Comparison of ENCODE assay signal across 12 cellular contexts in genomic region chr1:199685369-199685768, GRCh38.
DNase-seq lines count a peak whose midpoint lies in the region; ATAC-seq, FAIRE-seq and TF ChIP-seq lines count a peak whose summit lies in the region.
"Had no signal": no experiment of that assay in that cellular context is flagged by ENCODE, and none has a peak within 500 bp of the region (broad histone marks: within the 10 kb centered on the region; RNA-seq: fewer than 3 reads in every experiment).

No MANE protein-coding gene starts in this region.

- H3K9me2 ChIP-seq in PC-3 (replicated peaks; ENCODE audit: low read length) (no peaks in the 10 kb centered on the region), GM23338 (ENCODE audit: insufficient read depth) (no peaks in the 10 kb centered on the region)

- no peaks in the 10 kb centered on the region for H3K27me3 ChIP-seq in PC-3 (ENCODE audit: low read length)
- no peaks in the 10 kb centered on the region for H3K27me3 ChIP-seq in GM23338 (ENCODE audit: insufficient read depth)

- H3K4me2 ChIP-seq in PC-3 (ENCODE audit: low read length) (peak overlapping the region; percentile 9; the same call in 1 of the 2 replicates), GM23338 (no peak overlapping the region)

- H3K4me1 ChIP-seq in PC-3 (ENCODE audit: insufficient read depth, low read length): peaks cover 13% of the 10 kb centered on the region
- H3K4me1 ChIP-seq in kidney (ENCODE audit: control insufficient read depth in 1 of 2, insufficient read depth in 1 of 2, low read depth in 1 of 2, low read length in 2 of 2): no peaks in the 10 kb centered on the region
- peaks cover 22% of the 10 kb centered on the region for H3K4me1 ChIP-seq in GM23338 (ENCODE audit: insufficient read depth)

- TF ChIP-seq CTCF in PC-3 (conservative IDR thresholded peaks at IDR 0.05; ENCODE audit: low read depth, low read length) (no peak), omental fat pad (IDR thresholded peaks at IDR 0.05) (no peak), kidney (IDR thresholded peaks at IDR 0.05; ENCODE audit: borderline replicate concordance, extremely low read depth, insufficient read depth) (no peak), GM23338 (conservative IDR thresholded peaks at IDR 0.05; ENCODE audit: low read depth in 2 of 2) (no peak)

- intact Hi-C loops in PC-3 (cut with micrococcal nuclease): loop anchor here (5.0 to 10.0 kb wide), 3 partner anchors 259 to 719 kb away; partner anchors contain the start of gene NR5A2
- intact Hi-C loops in kidney (cut with DNase I): loop anchor here (10.0 kb wide), 1 partner anchor 809 kb away; no protein-coding TSS in a partner anchor

- peak; percentile 69 for ATAC-seq in PC-3
- ATAC-seq in esophagus mucosa: peak; percentile 57
- peak; percentile 73 for ATAC-seq in omental fat pad (ENCODE audit: low FRiP score)
- ATAC-seq in GM23338: no peak

- POLR2A ChIA-PET in PC-3 (lab: Charles Lee; ENCODE audit: unreplicated experiment): no interaction called here

- H3K27me3 Mint-ChIP-seq in GM23338 (ENCODE audit: insufficient read depth, low read depth, poor library complexity): no peaks in the 10 kb centered on the region
- peaks cover 0 to 7% (median 3%) of the 10 kb centered on the region in 3 donors for H3K27me3 Mint-ChIP-seq in immature natural killer cell (ENCODE audit: low read depth in 3 of 3)

- BruUV-seq in PC-3 (replicated peaks; lab: Mats Ljungman, UMichigan): no TSS peak

- CTCF ChIA-PET in PC-3 (lab: Charles Lee): interaction anchor here (0.6 to 2.1 kb wide), 5 partner anchors 224 to 824 kb away, joined by 3 to 11 read pairs (median 5); no protein-coding TSS in a partner anchor

- H3K4me3 Mint-ChIP-seq in GM23338 (no peak overlapping the region), immature natural killer cell (no peak overlapping the region)
- H3K4me3 Mint-ChIP-seq: brain; CD8-positive, alpha-beta T cell; H9 had no signal

- H3K4me1 Mint-ChIP-seq in GM23338 (peaks cover 33% of the 10 kb centered on the region), immature natural killer cell (no peaks in the 10 kb centered on the region)

- in situ Hi-C loops in KBM-7 (cut with MboI; ENCODE audit: low pct_unique_long_range_greater_than_20kb, low sequenced_read_pairs): loop anchor here (25.0 kb wide), 2 partner anchors 602 to 802 kb away; no protein-coding TSS in a partner anchor

- H3K4me3 ChIP-seq in PC-3 (ENCODE audit: low read length): no peak overlapping the region
- no peak overlapping the region for H3K4me3 ChIP-seq in kidney (ENCODE audit: low read length in 2 of 2)
- H3K4me3 ChIP-seq in GM23338: no peak overlapping the region

- H3K27ac Mint-ChIP-seq in GM23338 (no peak overlapping the region), immature natural killer cell (no peak overlapping the region)
- H3K27ac Mint-ChIP-seq: brain; CD8-positive, alpha-beta T cell; H9 had no signal

- H2AFZ ChIP-seq in PC-3 (ENCODE audit: low read length) (no peak overlapping the region), GM23338 (no peak overlapping the region)

- H3K9me3 ChIP-seq in PC-3 (ENCODE audit: low read length): no peaks in the 10 kb centered on the region
- no peaks in the 10 kb centered on the region for H3K9me3 ChIP-seq in kidney (ENCODE audit: control insufficient read depth in 1 of 2, low read length in 2 of 2)

- no peaks in the 10 kb centered on the region for H3K79me2 ChIP-seq in PC-3 (ENCODE audit: low read length)
- no peaks in the 10 kb centered on the region for H3K79me2 ChIP-seq in GM23338 (replicated peaks; ENCODE audit: insufficient read depth)

- no peak overlapping the region for H3K27ac ChIP-seq in PC-3 (ENCODE audit: low read length)
- H3K27ac ChIP-seq in kidney (ENCODE audit: low read depth in 2 of 2, low read length in 2 of 2): no peak overlapping the region
- no peak overlapping the region for H3K27ac ChIP-seq in GM23338 (ENCODE audit: low read depth)

- no peak overlapping the region for H3K9ac ChIP-seq in PC-3 (ENCODE audit: low read length)
- H3K9ac ChIP-seq in kidney (ENCODE audit: low read length in 2 of 2): no peak overlapping the region

- H3K36me3 Mint-ChIP-seq in GM23338 (ENCODE audit: low read depth) (no peaks in the 10 kb centered on the region), immature natural killer cell (no peaks in the 10 kb centered on the region)
- H3K36me3 Mint-ChIP-seq: brain; CD8-positive, alpha-beta T cell had no signal

- H3K9me3 Mint-ChIP-seq in GM23338: no peaks in the 10 kb centered on the region
- no peaks in the 10 kb centered on the region for H3K9me3 Mint-ChIP-seq in immature natural killer cell
- H3K9me3 Mint-ChIP-seq: brain; CD8-positive, alpha-beta T cell; H9 had no signal

- H3K36me3 ChIP-seq in PC-3 (ENCODE audit: low read depth, low read length): no peaks in the 10 kb centered on the region
- no peaks in the 10 kb centered on the region for H3K36me3 ChIP-seq in kidney (ENCODE audit: control insufficient read depth in 1 of 2, insufficient read depth in 2 of 2, low read length in 2 of 2)
- H3K36me3 ChIP-seq in GM23338 (ENCODE audit: insufficient read depth): no peaks in the 10 kb centered on the region

- no peaks in the 10 kb centered on the region for H4K20me1 ChIP-seq in PC-3 (ENCODE audit: low read length)
- no peaks in the 10 kb centered on the region for H4K20me1 ChIP-seq in GM23338 (replicated peaks; ENCODE audit: insufficient read depth)

- DNase-seq in Daoy (ENCODE audit: low read depth) (peak; percentile 55), PC-3 (peak; percentile 61), omental fat pad (ENCODE audit: low spot score) (no peak), KBM-7 (no peak), kidney (no peak), GM23338 (ENCODE audit: low spot score) (no peak), immature natural killer cell (no peak)
- DNase-seq: activated T-cell treated with anti-CD3 and anti-CD28 coated beads for 4 hours, H9 had no signal

- no peak for FAIRE-seq in kidney (lab: Jason Lieb, UNC)

- H3F3A ChIP-seq in PC-3 (ENCODE audit: low read length, unreplicated experiment) (no peaks in the 10 kb centered on the region), GM23338 (replicated peaks; ENCODE audit: low read depth) (no peaks in the 10 kb centered on the region)

TF ChIP-seq in GM23338, 12 proteins besides CTCF, POLR2A, EP300 and RAD21:
- no peak for TF ChIP-seq JUNB (IDR thresholded peaks at IDR 0.05; ENCODE audit: unreplicated experiment)
- no peak for TF ChIP-seq CREB1 (CRISPR knock-in tag; IDR thresholded peaks at IDR 0.05; ENCODE audit: low read depth)
- no peak for TF ChIP-seq NANOG (IDR thresholded peaks at IDR 0.05; ENCODE audit: borderline replicate concordance)
- TF ChIP-seq STAT1 (IDR thresholded peaks at IDR 0.05; ENCODE audit: unreplicated experiment): no peak
- no peak for TF ChIP-seq ZNF331 (CRISPR knock-in tag; IDR thresholded peaks at IDR 0.05; ENCODE audit: low read depth)

Comparison
In these comparisons a context has a peak if more than half of its experiments do, and no peak if none do; other contexts are left out.
1. DNase-seq: peak in Daoy (single experiment) and PC-3 (single experiment); none in omental fat pad (single experiment), KBM-7 (single experiment), kidney (single experiment), GM23338 (single experiment) and immature natural killer cell (0 of 3).